In genomic region chr1:3313579-3313955, GRCh38 we compare ENCODE assay signal across 11 cellular contexts.
DNase-seq lines count a peak whose midpoint lies in the region; ATAC-seq and TF ChIP-seq lines count a peak whose summit lies in the region.
"Had no signal": no experiment of that assay in that cellular context is flagged by ENCODE, and none has a peak within 500 bp of the region (broad histone marks: within the 10 kb centered on the region; RNA-seq: fewer than 3 reads in every experiment).

No MANE protein-coding gene starts in this region.

- CTCF ChIA-PET in AG04449 (lab: Yijun Ruan, JAX) = interaction anchor here (1.6 kb wide), 1 partner anchor 32 kb away, joined by 5 read pairs; no protein-coding TSS in a partner anchor

- H3K27me3 Mint-ChIP-seq in stimulated activated memory B cell treated with anti-CD40 and anti-IgM and Interleukin-4, amounts not matched to agents 10 μg/mL and 1 μg/mL and 100 μg/mL, for 72 hours = peaks cover 41% of the 10 kb centered on the region

- peaks cover 8% of the 10 kb centered on the region for H3K9me3 Mint-ChIP-seq in stimulated activated memory B cell treated with anti-CD40 and anti-IgM and Interleukin-4, amounts not matched to agents 10 μg/mL and 1 μg/mL and 100 μg/mL, for 72 hours

- no peaks in the 10 kb centered on the region for H3K36me3 Mint-ChIP-seq in stimulated activated memory B cell treated with anti-CD40 and anti-IgM and Interleukin-4, amounts not matched to agents 10 μg/mL and 1 μg/mL and 100 μg/mL, for 72 hours
- H3K36me3 Mint-ChIP-seq: CD4-positive, alpha-beta memory T cell; naive B cell had no signal

- DNase-seq in AG04449 (ENCODE audit: low read depth, low spot score) (peak; percentile 64), glomerular endothelial cell (ENCODE audit: extremely low read depth, low read depth, low spot score) (peak; percentile 14), non-pigmented ciliary epithelial cell (ENCODE audit: low read depth) (peak; percentile 46), HuH-7.5 (ENCODE audit: low spot score) (no peak), NCI-H2081 (lab: John Stamatoyannopoulos, UW) (no peak)
- DNase-seq: activated B cell treated with CpG ODN at 0.5 μM for 24 hours; CD4-positive, alpha-beta memory T cell; naive B cell had no signal

- no peak overlapping the region for H3K4me3 Mint-ChIP-seq in stimulated activated memory B cell treated with anti-CD40 and anti-IgM and Interleukin-4, amounts not matched to agents 10 μg/mL and 1 μg/mL and 100 μg/mL, for 72 hours
- H3K4me3 Mint-ChIP-seq: activated B cell treated with CpG ODN at 0.5 μM for 24 hours; CD4-positive, alpha-beta memory T cell; naive B cell had no signal

- H3K27ac Mint-ChIP-seq in stimulated activated memory B cell treated with anti-CD40 and anti-IgM and Interleukin-4, amounts not matched to agents 10 μg/mL and 1 μg/mL and 100 μg/mL, for 72 hours = no peak overlapping the region
- H3K27ac Mint-ChIP-seq: activated B cell treated with CpG ODN at 0.5 μM for 24 hours had no signal

- no peak for TF ChIP-seq CTCF in AG04449 (IDR thresholded peaks at IDR 0.05; ENCODE audit: insufficient read depth, low read length, missing control alignments)

- H3K4me3 ChIP-seq in AG04449 (ENCODE audit: low read depth, low read length) = no peak overlapping the region

- POLR2A ChIA-PET in AG04449 (lab: Yijun Ruan, JAX) = no interaction called here

- H3K4me1 Mint-ChIP-seq in stimulated activated memory B cell treated with anti-CD40 and anti-IgM and Interleukin-4, amounts not matched to agents 10 μg/mL and 1 μg/mL and 100 μg/mL, for 72 hours = peaks cover 7% of the 10 kb centered on the region

- ATAC-seq in SK-N-SH treated with all-trans-retinoic acid at 6 μM for 48 hours (peak; percentile 72), GM18870 (IDR thresholded peaks at IDR 0.05; ENCODE audit: unreplicated experiment) (no peak)
- no peak for ATAC-seq in stimulated activated memory B cell treated with anti-CD40 and anti-IgM and Interleukin-4, amounts not matched to agents 10 μg/mL and 1 μg/mL and 100 μg/mL, for 72 hours

TF ChIP-seq in SK-N-SH treated with all-trans-retinoic acid at 6 μM for 48 hours, 23 proteins besides CTCF, POLR2A, EP300 and RAD21:
- TF ChIP-seq TCF4 (CRISPR knock-in tag; IDR thresholded peaks at IDR 0.05; ENCODE audit: borderline replicate concordance) (no peak), ZFP3 (CRISPR knock-in tag; IDR thresholded peaks at IDR 0.05) (no peak), PATZ1 (CRISPR knock-in tag; IDR thresholded peaks at IDR 0.05; ENCODE audit: borderline replicate concordance) (no peak), SNAI2 (CRISPR knock-in tag; IDR thresholded peaks at IDR 0.05) (no peak), RARB (CRISPR knock-in tag; IDR thresholded peaks at IDR 0.05) (no peak), ARNTL (CRISPR knock-in tag; IDR thresholded peaks at IDR 0.05; ENCODE audit: borderline replicate concordance, low read depth) (no peak), ZC3H10 (CRISPR knock-in tag; IDR thresholded peaks at IDR 0.05) (no peak), ESRRG (CRISPR knock-in tag; IDR thresholded peaks at IDR 0.05) (no peak), TOX (CRISPR knock-in tag; IDR thresholded peaks at IDR 0.05; ENCODE audit: borderline replicate concordance) (no peak)
- TF ChIP-seq, protein P1, sequence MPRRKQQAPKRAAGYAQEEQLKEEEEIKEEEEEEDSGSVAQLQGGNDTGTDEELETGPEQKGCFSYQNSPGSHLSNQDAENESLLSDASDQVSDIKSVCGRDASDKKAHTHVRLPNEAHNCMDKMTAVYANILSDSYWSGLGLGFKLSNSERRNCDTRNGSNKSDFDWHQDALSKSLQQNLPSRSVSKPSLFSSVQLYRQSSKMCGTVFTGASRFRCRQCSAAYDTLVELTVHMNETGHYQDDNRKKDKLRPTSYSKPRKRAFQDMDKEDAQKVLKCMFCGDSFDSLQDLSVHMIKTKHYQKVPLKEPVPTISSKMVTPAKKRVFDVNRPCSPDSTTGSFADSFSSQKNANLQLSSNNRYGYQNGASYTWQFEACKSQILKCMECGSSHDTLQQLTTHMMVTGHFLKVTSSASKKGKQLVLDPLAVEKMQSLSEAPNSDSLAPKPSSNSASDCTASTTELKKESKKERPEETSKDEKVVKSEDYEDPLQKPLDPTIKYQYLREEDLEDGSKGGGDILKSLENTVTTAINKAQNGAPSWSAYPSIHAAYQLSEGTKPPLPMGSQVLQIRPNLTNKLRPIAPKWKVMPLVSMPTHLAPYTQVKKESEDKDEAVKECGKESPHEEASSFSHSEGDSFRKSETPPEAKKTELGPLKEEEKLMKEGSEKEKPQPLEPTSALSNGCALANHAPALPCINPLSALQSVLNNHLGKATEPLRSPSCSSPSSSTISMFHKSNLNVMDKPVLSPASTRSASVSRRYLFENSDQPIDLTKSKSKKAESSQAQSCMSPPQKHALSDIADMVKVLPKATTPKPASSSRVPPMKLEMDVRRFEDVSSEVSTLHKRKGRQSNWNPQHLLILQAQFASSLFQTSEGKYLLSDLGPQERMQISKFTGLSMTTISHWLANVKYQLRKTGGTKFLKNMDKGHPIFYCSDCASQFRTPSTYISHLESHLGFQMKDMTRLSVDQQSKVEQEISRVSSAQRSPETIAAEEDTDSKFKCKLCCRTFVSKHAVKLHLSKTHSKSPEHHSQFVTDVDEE (CRISPR knock-in tag; IDR thresholded peaks at IDR 0.05) = no peak

Comparison
In these comparisons a context has a peak if more than half of its experiments do, and no peak if none do; other contexts are left out.
1. DNase-seq: peak in AG04449 (single experiment), glomerular endothelial cell (single experiment) and non-pigmented ciliary epithelial cell (single experiment); none in HuH-7.5 (single experiment) and NCI-H2081 (0 of 2).